In genomic region chr3:36679384-36680200, GRCh38 we compare ENCODE assay signal across 10 cellular contexts.
DNase-seq lines count a peak whose midpoint lies in the region; ATAC-seq lines count a peak whose summit lies in the region.
"Had no signal": no experiment of that assay in that cellular context is flagged by ENCODE, and none has a peak within 500 bp of the region (broad histone marks: within the 10 kb centered on the region; RNA-seq: fewer than 3 reads in every experiment).

No MANE protein-coding gene starts in this region.

- no peaks in the 10 kb centered on the region for H3K36me3 Mint-ChIP-seq in stimulated activated effector memory CD8-positive, alpha-beta T cell treated with anti-CD3 and anti-CD28 coated beads, Interleukin-12 subunit alpha, Interleukin-12 subunit beta, amount 100 ng/mL, for 72 hours

- peaks cover 14% of the 10 kb centered on the region for H3K9me3 Mint-ChIP-seq in stimulated activated effector memory CD8-positive, alpha-beta T cell treated with anti-CD3 and anti-CD28 coated beads, Interleukin-12 subunit alpha, Interleukin-12 subunit beta, amount 100 ng/mL, for 72 hours

- DNase-seq in activated CD4-positive, CD25-positive, alpha-beta regulatory T cell treated with anti-CD3 and anti-CD28 coated beads, Interleukin-2, amount 50 U/mL, for 72 hours: no peak
- DNase-seq in amniotic epithelial cell (ENCODE audit: low read depth) (peak; percentile 76), NCI-H2227 (lab: John Stamatoyannopoulos, UW; ENCODE audit: unreplicated experiment) (no peak), germinal center (ENCODE audit: low spot score) (no peak)
- DNase-seq in stimulated activated effector memory CD8-positive, alpha-beta T cell treated with anti-CD3 and anti-CD28 coated beads, Interleukin-12 subunit alpha, Interleukin-12 subunit beta, amount 100 ng/mL, for 72 hours (ENCODE audit: low spot score in 2 of 2): no peak
- DNase-seq: activated CD4-positive, alpha-beta T cell treated with anti-CD3 and anti-CD28 coated beads for 4 hours had no signal

- no peaks in the 10 kb centered on the region for H3K4me1 Mint-ChIP-seq in stimulated activated effector memory CD8-positive, alpha-beta T cell treated with anti-CD3 and anti-CD28 coated beads, Interleukin-12 subunit alpha, Interleukin-12 subunit beta, amount 100 ng/mL, for 72 hours

- no peak overlapping the region for H3K4me3 Mint-ChIP-seq in stimulated activated effector memory CD8-positive, alpha-beta T cell treated with anti-CD3 and anti-CD28 coated beads, Interleukin-12 subunit alpha, Interleukin-12 subunit beta, amount 100 ng/mL, for 72 hours
- H3K4me3 Mint-ChIP-seq: B cell had no signal

- H3K27ac Mint-ChIP-seq in stimulated activated effector memory CD8-positive, alpha-beta T cell treated with anti-CD3 and anti-CD28 coated beads, Interleukin-12 subunit alpha, Interleukin-12 subunit beta, amount 100 ng/mL, for 72 hours: peak overlapping the region; percentile 51
- H3K27ac Mint-ChIP-seq: B cell had no signal

- peak; percentile 60 to 63 for ATAC-seq in activated CD4-positive, CD25-positive, alpha-beta regulatory T cell treated with anti-CD3 and anti-CD28 coated beads, Interleukin-2, amount 50 U/mL, for 24 hours
- ATAC-seq in HG03432 (IDR thresholded peaks at IDR 0.05; ENCODE audit: unreplicated experiment): peak; percentile 56
- peak; percentile 91 for ATAC-seq in stimulated activated effector memory CD8-positive, alpha-beta T cell treated with anti-CD3 and anti-CD28 coated beads, Interleukin-12 subunit alpha, Interleukin-12 subunit beta, amount 100 ng/mL, for 72 hours
- no peak for ATAC-seq in GM21825 (IDR thresholded peaks at IDR 0.05; ENCODE audit: unreplicated experiment)
